1 cellular context compared by ENCODE assay signal in the genomic region with DNA sequence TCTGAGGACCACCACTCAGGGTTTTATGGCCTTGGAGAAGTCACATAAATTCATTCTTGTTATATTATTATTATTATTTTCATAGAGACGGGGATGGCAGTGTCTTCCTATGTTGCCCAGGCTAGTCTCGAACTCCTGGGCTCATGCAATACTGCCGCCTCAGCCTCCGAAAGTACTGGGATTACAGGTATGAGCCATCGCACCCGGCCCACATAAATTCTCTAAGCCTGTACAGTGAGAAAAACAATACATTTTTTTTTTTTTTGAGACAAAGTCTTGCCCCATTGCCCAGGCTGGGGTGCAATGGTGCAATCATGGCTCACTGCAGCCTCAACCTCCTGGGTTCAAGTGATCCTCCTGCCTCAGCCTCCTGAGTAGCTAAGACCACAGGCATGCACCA.
TF ChIP-seq lines count a peak whose summit lies in the region.

No MANE protein-coding gene starts in this region.

TF ChIP-seq in HCT116, 20 proteins besides CTCF, POLR2A, EP300 and RAD21:
- TF ChIP-seq REST (IDR thresholded peaks at IDR 0.05; ENCODE audit: low read depth) (no peak), ZNF274 (IDR thresholded peaks at IDR 0.05; ENCODE audit: low read depth, low read length) (no peak), JUND (IDR thresholded peaks at IDR 0.05) (no peak), SRF (IDR thresholded peaks at IDR 0.05; ENCODE audit: low read depth) (no peak), SP1 (IDR thresholded peaks at IDR 0.05; ENCODE audit: low read depth) (no peak), ELF1 (IDR thresholded peaks at IDR 0.05; ENCODE audit: borderline replicate concordance, low read depth) (no peak), EGR1 (IDR thresholded peaks at IDR 0.05; ENCODE audit: low read depth) (no peak), YY1 (IDR thresholded peaks at IDR 0.05; ENCODE audit: extremely low read depth, insufficient replicate concordance, low read depth, low read length) (no peak)
- TF ChIP-seq, protein P1, sequence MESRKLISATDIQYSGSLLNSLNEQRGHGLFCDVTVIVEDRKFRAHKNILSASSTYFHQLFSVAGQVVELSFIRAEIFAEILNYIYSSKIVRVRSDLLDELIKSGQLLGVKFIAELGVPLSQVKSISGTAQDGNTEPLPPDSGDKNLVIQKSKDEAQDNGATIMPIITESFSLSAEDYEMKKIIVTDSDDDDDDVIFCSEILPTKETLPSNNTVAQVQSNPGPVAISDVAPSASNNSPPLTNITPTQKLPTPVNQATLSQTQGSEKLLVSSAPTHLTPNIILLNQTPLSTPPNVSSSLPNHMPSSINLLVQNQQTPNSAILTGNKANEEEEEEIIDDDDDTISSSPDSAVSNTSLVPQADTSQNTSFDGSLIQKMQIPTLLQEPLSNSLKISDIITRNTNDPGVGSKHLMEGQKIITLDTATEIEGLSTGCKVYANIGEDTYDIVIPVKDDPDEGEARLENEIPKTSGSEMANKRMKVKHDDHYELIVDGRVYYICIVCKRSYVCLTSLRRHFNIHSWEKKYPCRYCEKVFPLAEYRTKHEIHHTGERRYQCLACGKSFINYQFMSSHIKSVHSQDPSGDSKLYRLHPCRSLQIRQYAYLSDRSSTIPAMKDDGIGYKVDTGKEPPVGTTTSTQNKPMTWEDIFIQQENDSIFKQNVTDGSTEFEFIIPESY (IDR thresholded peaks at IDR 0.05; ENCODE audit: extremely low read depth, insufficient replicate concordance, low read length), result no peak
TF ChIP-seq in HCT116: peak in this region for 0.
